In genomic region chr11:33724644-33725035, GRCh38 we compare ENCODE assay signal across 9 cellular contexts. TPM values are rescaled to one million over a fixed set of nuclear protein-coding genes. Genes with fewer than 3 reads are reported as not detected.
DNase-seq lines count a peak whose midpoint lies in the region; TF ChIP-seq lines count a peak whose summit lies in the region.
"Had no signal": no experiment of that assay in that cellular context is flagged by ENCODE, and none has a peak within 500 bp of the region (broad histone marks: within the 10 kb centered on the region; RNA-seq: fewer than 3 reads in every experiment).

No MANE protein-coding gene starts in this region.

- H3K27me3 ChIP-seq in MG63 = no peaks in the 10 kb centered on the region
- H3K27me3 ChIP-seq in liver (ENCODE audit: control insufficient read depth in 4 of 4, insufficient read depth in 4 of 4, low read length in 3 of 4) = no peaks in the 10 kb centered on the region

- H3K9me3 ChIP-seq in MG63 (peaks cover 4% of the 10 kb centered on the region; the same call in 1 of the 2 replicates), liver (ENCODE audit: control insufficient read depth in 4 of 4, low read length in 3 of 4) (no peaks in the 10 kb centered on the region)

- H3K4me1 Mint-ChIP-seq in dendritic cell treated with granulocyte-macrophage colony-stimulating factor and Interleukin-4, amounts not matched to agents 40 ng/mL and 50 ng/mL, for 4 days (ENCODE audit: low read depth) = peaks cover 83% of the 10 kb centered on the region
- peaks cover 7% of the 10 kb centered on the region for H3K4me1 Mint-ChIP-seq in activated naive CD4-positive, alpha-beta T cell treated with anti-CD3 and anti-CD28 coated beads, Interleukin-2, amount 10 ng/mL, durations not matched to agents 7 days and 5 days

- no peak for TF ChIP-seq CTCF in liver (IDR thresholded peaks at IDR 0.05; ENCODE audit: low read depth, low read length, missing input control)

- H3K4me3 ChIP-seq in MG63 (no peak overlapping the region), liver (ENCODE audit: low read depth in 1 of 3, low read length in 3 of 3) (no peak overlapping the region)

- peaks cover 73% of the 10 kb centered on the region for H3K36me3 Mint-ChIP-seq in dendritic cell treated with granulocyte-macrophage colony-stimulating factor and Interleukin-4, amounts not matched to agents 40 ng/mL and 50 ng/mL, for 4 days (ENCODE audit: low read depth)
- H3K36me3 Mint-ChIP-seq in activated naive CD4-positive, alpha-beta T cell treated with anti-CD3 and anti-CD28 coated beads, Interleukin-2, amount 10 ng/mL, durations not matched to agents 7 days and 5 days = peaks cover 5% of the 10 kb centered on the region
- H3K36me3 Mint-ChIP-seq: natural killer cell had no signal

- DNase-seq in MG63 (peak; percentile 59), stromal cell of bone marrow (ENCODE audit: low read depth) (peak; percentile 68), HuH-7.5 (ENCODE audit: low spot score) (no peak)
- no peak for DNase-seq in central memory CD4-positive, alpha-beta T cell
- DNase-seq in stimulated activated CD4-positive, alpha-beta T cell treated with anti-CD3 and anti-CD28 coated beads, Interleukin-15, amount 100 ng/mL, for 24 hours = no peak
- DNase-seq in activated naive CD4-positive, alpha-beta T cell treated with anti-CD3 and anti-CD28 coated beads, Interleukin-2, amount 10 ng/mL, durations not matched to agents 7 days and 5 days = no peak
- DNase-seq: natural killer cell had no signal

- no peak for TF ChIP-seq RAD21 in liver (IDR thresholded peaks at IDR 0.05)

- peaks cover 0 to 9% (median 7%) of the 10 kb centered on the region in 4 donors for H3K4me1 ChIP-seq in liver (ENCODE audit: control insufficient read depth in 4 of 4, insufficient read depth in 4 of 4, low read length in 3 of 4)

- intact Hi-C loops in dendritic cell treated with granulocyte-macrophage colony-stimulating factor and Interleukin-4, amounts not matched to agents 40 ng/mL and 50 ng/mL, for 4 days (cut with micrococcal nuclease) = no loop called here

- 70% methylated on average over 4 of the region's 4 CpGs for WGBS in liver

- no peaks in the 10 kb centered on the region for H3K9me3 Mint-ChIP-seq in dendritic cell treated with granulocyte-macrophage colony-stimulating factor and Interleukin-4, amounts not matched to agents 40 ng/mL and 50 ng/mL, for 4 days
- H3K9me3 Mint-ChIP-seq in activated naive CD4-positive, alpha-beta T cell treated with anti-CD3 and anti-CD28 coated beads, Interleukin-2, amount 10 ng/mL, durations not matched to agents 7 days and 5 days = no peaks in the 10 kb centered on the region
- H3K9me3 Mint-ChIP-seq: natural killer cell had no signal

- H3K27ac Mint-ChIP-seq in dendritic cell treated with granulocyte-macrophage colony-stimulating factor and Interleukin-4, amounts not matched to agents 40 ng/mL and 50 ng/mL, for 4 days = peak overlapping the region; percentile 97
- no peak overlapping the region for H3K27ac Mint-ChIP-seq in activated naive CD4-positive, alpha-beta T cell treated with anti-CD3 and anti-CD28 coated beads, Interleukin-2, amount 10 ng/mL, durations not matched to agents 7 days and 5 days

- H3K27me3 Mint-ChIP-seq in dendritic cell treated with granulocyte-macrophage colony-stimulating factor and Interleukin-4, amounts not matched to agents 40 ng/mL and 50 ng/mL, for 4 days = no peaks in the 10 kb centered on the region
- no peaks in the 10 kb centered on the region for H3K27me3 Mint-ChIP-seq in activated naive CD4-positive, alpha-beta T cell treated with anti-CD3 and anti-CD28 coated beads, Interleukin-2, amount 10 ng/mL, durations not matched to agents 7 days and 5 days

- H3K36me3 ChIP-seq in MG63 (peaks cover 67% of the 10 kb centered on the region), liver (ENCODE audit: control insufficient read depth in 4 of 4, insufficient read depth in 3 of 4, low read depth in 1 of 4, low read length in 3 of 4) (peaks cover under 1 to 18% (median 12%) of the 10 kb centered on the region in 4 donors)

- CTCF ChIA-PET in activated naive CD4-positive, alpha-beta T cell treated with anti-CD3 and anti-CD28 coated beads, Interleukin-2, amount 10 ng/mL, durations not matched to agents 7 days and 5 days (lab: Charles Lee) = interaction anchor here (0.7 kb wide), 1 partner anchor 1632 kb away, joined by 3 read pairs; no protein-coding TSS in a partner anchor

- H3K4me3 Mint-ChIP-seq in dendritic cell treated with granulocyte-macrophage colony-stimulating factor and Interleukin-4, amounts not matched to agents 40 ng/mL and 50 ng/mL, for 4 days = peak overlapping the region; percentile 65
- H3K4me3 Mint-ChIP-seq in activated naive CD4-positive, alpha-beta T cell treated with anti-CD3 and anti-CD28 coated beads, Interleukin-2, amount 10 ng/mL, durations not matched to agents 7 days and 5 days = no peak overlapping the region
- H3K4me3 Mint-ChIP-seq: natural killer cell had no signal

- H3K27ac ChIP-seq in liver (ENCODE audit: low read depth in 1 of 2, low read length in 2 of 2) = peak overlapping the region; percentile 42 to 81

- no peak overlapping the region for H3K9ac ChIP-seq in liver (ENCODE audit: low read depth in 1 of 2, low read length in 2 of 2)

TF ChIP-seq in liver, 16 proteins besides CTCF, POLR2A, EP300 and RAD21:
- no peak for TF ChIP-seq ATF3 (IDR thresholded peaks at IDR 0.05)
- TF ChIP-seq FOXA2 (IDR thresholded peaks at IDR 0.05) = no peak
- no peak for TF ChIP-seq FOXA1 (IDR thresholded peaks at IDR 0.05)
- TF ChIP-seq RXRA (IDR thresholded peaks at IDR 0.05) = no peak
- no peak for TF ChIP-seq ZBTB33 (IDR thresholded peaks at IDR 0.05)
- TF ChIP-seq REST (IDR thresholded peaks at IDR 0.05) = no peak
- TF ChIP-seq GABPA (IDR thresholded peaks at IDR 0.05 in 1 of 2, conservative IDR thresholded peaks at IDR 0.05 in 1 of 2) = no peak
- no peak for TF ChIP-seq TAF1 (conservative IDR thresholded peaks at IDR 0.05)
- no peak for TF ChIP-seq MAX (IDR thresholded peaks at IDR 0.05)
- no peak for TF ChIP-seq NR2F2 (IDR thresholded peaks at IDR 0.05)
- no peak for TF ChIP-seq SP1 (IDR thresholded peaks at IDR 0.05)

RNA-seq across cellular contexts. Expression of gene CD59, which starts 11.6 kb away (rescaled TPM):
- total RNA-seq in MG63 (2014; rRNA removed; shearing (Covaris generic); ENCODE audit: low replicate concordance) = 360 and 394 TPM in 2 replicates
- total RNA-seq in liver = 10 to 100 TPM; 74.2 to 90.8 TPM
- polyA plus RNA-seq in liver = 100 to 1,000 TPM; 169 to 181 TPM

RNA-seq across cellular contexts. Expression of gene C11orf91, which starts 24.0 kb away (rescaled TPM):
- total RNA-seq in MG63 (2014; rRNA removed; shearing (Covaris generic); ENCODE audit: low replicate concordance) = not detected in 2 replicates
- not detected for total RNA-seq in liver
- not detected for polyA plus RNA-seq in liver
- total RNA-seq: natural killer cell had no signal

RNA-seq across cellular contexts. Expression of gene FBXO3, which starts 49.7 kb away (rescaled TPM):
- total RNA-seq in MG63 (2014; rRNA removed; shearing (Covaris generic); ENCODE audit: low replicate concordance) = 41.7 and 48.8 TPM in 2 replicates
- total RNA-seq in liver = 10 to 100 TPM; 20.7 to 36.4 TPM
- polyA plus RNA-seq in liver = 10 to 100 TPM; 12.2 to 17.0 TPM

Comparison
In these comparisons a context has a peak if more than half of its experiments do, and no peak if none do; other contexts are left out.
1. DNase-seq: peak in MG63 (single experiment) and stromal cell of bone marrow (single experiment); none in HuH-7.5 (single experiment), central memory CD4-positive, alpha-beta T cell (single experiment), stimulated activated CD4-positive, alpha-beta T cell treated with anti-CD3 and anti-CD28 coated beads, Interleukin-15, amount 100 ng/mL, for 24 hours (single experiment) and activated naive CD4-positive, alpha-beta T cell treated with anti-CD3 and anti-CD28 coated beads, Interleukin-2, amount 10 ng/mL, durations not matched to agents 7 days and 5 days (single experiment).